Comparison of ENCODE assay signal across 1 cellular context in the genomic region with DNA sequence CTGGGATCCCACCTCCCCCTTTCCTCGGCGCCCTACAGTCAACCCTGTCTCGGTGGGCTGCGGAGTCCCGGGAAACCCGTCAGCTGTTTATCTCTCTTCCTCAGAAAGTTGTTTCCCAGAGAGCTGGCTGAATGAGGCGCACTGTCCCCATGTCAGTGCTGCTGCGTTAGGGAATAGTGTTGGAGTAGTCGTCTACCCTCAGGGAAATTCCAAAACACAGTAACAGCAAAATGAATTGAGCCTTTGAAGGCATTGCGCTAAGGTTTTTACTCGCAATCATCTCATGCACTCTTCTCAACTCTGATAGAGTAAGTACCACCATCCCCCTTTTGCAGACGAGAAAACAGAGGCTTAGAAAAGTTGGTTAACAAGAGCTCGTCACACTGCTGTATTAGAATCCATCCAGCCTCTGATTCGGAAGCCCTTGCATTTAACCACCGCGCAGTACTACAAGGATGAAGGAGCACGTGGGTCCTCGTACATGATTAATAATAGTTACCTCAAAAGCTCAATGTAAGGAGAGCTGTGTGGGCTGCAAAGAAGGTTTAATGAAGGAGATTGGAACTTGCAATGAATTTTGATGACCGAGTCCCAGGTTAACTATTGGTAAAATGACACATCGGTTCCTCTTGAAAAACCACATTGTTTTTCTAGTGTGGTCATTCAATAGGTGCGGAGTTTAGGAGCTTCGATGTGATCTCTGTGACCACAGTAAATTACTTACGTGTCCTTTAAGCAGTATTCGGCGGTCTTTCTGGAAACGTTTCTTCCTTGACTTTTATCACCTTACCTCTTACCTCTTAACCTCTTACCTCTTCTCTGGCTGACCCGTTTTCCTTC.
TF ChIP-seq lines count a peak whose summit lies in the region.

No MANE protein-coding gene starts in this region.

TF ChIP-seq in K562, 482 proteins besides CTCF, POLR2A, EP300 and RAD21 (continued from another document):
- TF ChIP-seq ETV6 (IDR thresholded peaks at IDR 0.05; ENCODE audit: borderline replicate concordance in 1 of 2, low read depth in 2 of 2, low read length in 1 of 2) (no peak), ETV6 (CRISPR knock-in tag; IDR thresholded peaks at IDR 0.05; ENCODE audit: borderline replicate concordance) (no peak), DMBX1 (CRISPR knock-in tag; IDR thresholded peaks at IDR 0.05; ENCODE audit: borderline replicate concordance) (no peak), KDM1A (IDR thresholded peaks at IDR 0.05) (peak in 1 of 2 experiments; percentile 58; a peak in 3 of 4 replicates), HLTF (IDR thresholded peaks at IDR 0.05) (no peak), ZFP1 (CRISPR knock-in tag; IDR thresholded peaks at IDR 0.05) (no peak), ZNF408 (CRISPR knock-in tag; IDR thresholded peaks at IDR 0.05; ENCODE audit: low read depth) (no peak), PTBP1 (IDR thresholded peaks at IDR 0.05; ENCODE audit: low read depth, low read length) (no peak), ZNF561 (CRISPR knock-in tag; conservative IDR thresholded peaks at IDR 0.05) (no peak), FOXA3 (CRISPR knock-in tag; conservative IDR thresholded peaks at IDR 0.05 in 1 of 2, IDR thresholded peaks at IDR 0.05 in 1 of 2) (0 out of 4 replicates have a peak, but pooled peaks of 1 of the 2 experiments have one; percentile 16), FIP1L1 (IDR thresholded peaks at IDR 0.05; ENCODE audit: low read depth, low read length, poor library complexity, severe bottlenecking) (no peak), RBFOX2 (IDR thresholded peaks at IDR 0.05; ENCODE audit: low read depth, low read length) (no peak), JUND (IDR thresholded peaks at IDR 0.05; ENCODE audit: borderline replicate concordance, low read depth, low read length) (no peak), JUND (tag; IDR thresholded peaks at IDR 0.05; ENCODE audit: borderline replicate concordance, low read depth, low read length) (0 out of 3 replicates have a peak, but pooled peaks have one; percentile 26), NRF1 (conservative IDR thresholded peaks at IDR 0.05 in 1 of 2, IDR thresholded peaks at IDR 0.05 in 1 of 2) (no peak), ZBTB1 (CRISPR knock-in tag; IDR thresholded peaks at IDR 0.05; ENCODE audit: borderline replicate concordance, low read depth) (no peak), RBM22 (IDR thresholded peaks at IDR 0.05; ENCODE audit: low read depth, low read length, poor library complexity, severe bottlenecking) (no peak), PTRF (tag; IDR thresholded peaks at IDR 0.05) (no peak), ETV1 (tag; conservative IDR thresholded peaks at IDR 0.05; ENCODE audit: low read depth) (no peak), PYGO2 (tag; IDR thresholded peaks at IDR 0.05) (no peak), HDAC6 (IDR thresholded peaks at IDR 0.05; ENCODE audit: low read depth, low read length) (no peak), ZNF174 (CRISPR knock-in tag; IDR thresholded peaks at IDR 0.05) (no peak), ZNF133 (CRISPR knock-in tag; IDR thresholded peaks at IDR 0.05) (no peak), ESRRB (CRISPR knock-in tag; IDR thresholded peaks at IDR 0.05; ENCODE audit: borderline replicate concordance) (no peak), ZNF134 (CRISPR knock-in tag; conservative IDR thresholded peaks at IDR 0.05) (no peak), SMARCC2 (IDR thresholded peaks at IDR 0.05; ENCODE audit: low read depth) (peak; percentile 11; the same call in 1 of the 2 replicates), ZNF3 (CRISPR knock-in tag; IDR thresholded peaks at IDR 0.05) (no peak)
- TF ChIP-seq, protein P1, sequence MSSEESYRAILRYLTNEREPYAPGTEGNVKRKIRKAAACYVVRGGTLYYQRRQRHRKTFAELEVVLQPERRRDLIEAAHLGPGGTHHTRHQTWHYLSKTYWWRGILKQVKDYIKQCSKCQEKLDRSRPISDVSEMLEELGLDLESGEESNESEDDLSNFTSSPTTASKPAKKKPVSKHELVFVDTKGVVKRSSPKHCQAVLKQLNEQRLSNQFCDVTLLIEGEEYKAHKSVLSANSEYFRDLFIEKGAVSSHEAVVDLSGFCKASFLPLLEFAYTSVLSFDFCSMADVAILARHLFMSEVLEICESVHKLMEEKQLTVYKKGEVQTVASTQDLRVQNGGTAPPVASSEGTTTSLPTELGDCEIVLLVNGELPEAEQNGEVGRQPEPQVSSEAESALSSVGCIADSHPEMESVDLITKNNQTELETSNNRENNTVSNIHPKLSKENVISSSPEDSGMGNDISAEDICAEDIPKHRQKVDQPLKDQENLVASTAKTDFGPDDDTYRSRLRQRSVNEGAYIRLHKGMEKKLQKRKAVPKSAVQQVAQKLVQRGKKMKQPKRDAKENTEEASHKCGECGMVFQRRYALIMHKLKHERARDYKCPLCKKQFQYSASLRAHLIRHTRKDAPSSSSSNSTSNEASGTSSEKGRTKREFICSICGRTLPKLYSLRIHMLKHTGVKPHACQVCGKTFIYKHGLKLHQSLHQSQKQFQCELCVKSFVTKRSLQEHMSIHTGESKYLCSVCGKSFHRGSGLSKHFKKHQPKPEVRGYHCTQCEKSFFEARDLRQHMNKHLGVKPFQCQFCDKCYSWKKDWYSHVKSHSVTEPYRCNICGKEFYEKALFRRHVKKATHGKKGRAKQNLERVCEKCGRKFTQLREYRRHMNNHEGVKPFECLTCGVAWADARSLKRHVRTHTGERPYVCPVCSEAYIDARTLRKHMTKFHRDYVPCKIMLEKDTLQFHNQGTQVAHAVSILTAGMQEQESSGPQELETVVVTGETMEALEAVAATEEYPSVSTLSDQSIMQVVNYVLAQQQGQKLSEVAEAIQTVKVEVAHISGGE (CRISPR knock-in tag; IDR thresholded peaks at IDR 0.05), result no peak
- TF ChIP-seq, protein P2, sequence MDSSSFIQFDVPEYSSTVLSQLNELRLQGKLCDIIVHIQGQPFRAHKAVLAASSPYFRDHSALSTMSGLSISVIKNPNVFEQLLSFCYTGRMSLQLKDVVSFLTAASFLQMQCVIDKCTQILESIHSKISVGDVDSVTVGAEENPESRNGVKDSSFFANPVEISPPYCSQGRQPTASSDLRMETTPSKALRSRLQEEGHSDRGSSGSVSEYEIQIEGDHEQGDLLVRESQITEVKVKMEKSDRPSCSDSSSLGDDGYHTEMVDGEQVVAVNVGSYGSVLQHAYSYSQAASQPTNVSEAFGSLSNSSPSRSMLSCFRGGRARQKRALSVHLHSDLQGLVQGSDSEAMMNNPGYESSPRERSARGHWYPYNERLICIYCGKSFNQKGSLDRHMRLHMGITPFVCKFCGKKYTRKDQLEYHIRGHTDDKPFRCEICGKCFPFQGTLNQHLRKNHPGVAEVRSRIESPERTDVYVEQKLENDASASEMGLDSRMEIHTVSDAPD (CRISPR knock-in tag; IDR thresholded peaks at IDR 0.05), result no peak
- TF ChIP-seq, protein P3, sequence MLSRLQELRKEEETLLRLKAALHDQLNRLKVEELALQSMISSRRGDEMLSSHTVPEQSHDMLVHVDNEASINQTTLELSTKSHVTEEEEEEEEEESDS (CRISPR knock-in tag; IDR thresholded peaks at IDR 0.05), result no peak
- TF ChIP-seq, protein P4, sequence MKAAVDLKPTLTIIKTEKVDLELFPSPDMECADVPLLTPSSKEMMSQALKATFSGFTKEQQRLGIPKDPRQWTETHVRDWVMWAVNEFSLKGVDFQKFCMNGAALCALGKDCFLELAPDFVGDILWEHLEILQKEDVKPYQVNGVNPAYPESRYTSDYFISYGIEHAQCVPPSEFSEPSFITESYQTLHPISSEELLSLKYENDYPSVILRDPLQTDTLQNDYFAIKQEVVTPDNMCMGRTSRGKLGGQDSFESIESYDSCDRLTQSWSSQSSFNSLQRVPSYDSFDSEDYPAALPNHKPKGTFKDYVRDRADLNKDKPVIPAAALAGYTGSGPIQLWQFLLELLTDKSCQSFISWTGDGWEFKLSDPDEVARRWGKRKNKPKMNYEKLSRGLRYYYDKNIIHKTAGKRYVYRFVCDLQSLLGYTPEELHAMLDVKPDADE (conservative IDR thresholded peaks at IDR 0.05; ENCODE audit: control insufficient read depth, low read depth, low read length), result no peak
- TF ChIP-seq, protein P5, sequence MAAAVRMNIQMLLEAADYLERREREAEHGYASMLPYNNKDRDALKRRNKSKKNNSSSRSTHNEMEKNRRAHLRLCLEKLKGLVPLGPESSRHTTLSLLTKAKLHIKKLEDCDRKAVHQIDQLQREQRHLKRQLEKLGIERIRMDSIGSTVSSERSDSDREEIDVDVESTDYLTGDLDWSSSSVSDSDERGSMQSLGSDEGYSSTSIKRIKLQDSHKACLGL (CRISPR knock-in tag; IDR thresholded peaks at IDR 0.05; ENCODE audit: borderline replicate concordance, poor library complexity, severe bottlenecking), result no peak
- TF ChIP-seq, protein P6, sequence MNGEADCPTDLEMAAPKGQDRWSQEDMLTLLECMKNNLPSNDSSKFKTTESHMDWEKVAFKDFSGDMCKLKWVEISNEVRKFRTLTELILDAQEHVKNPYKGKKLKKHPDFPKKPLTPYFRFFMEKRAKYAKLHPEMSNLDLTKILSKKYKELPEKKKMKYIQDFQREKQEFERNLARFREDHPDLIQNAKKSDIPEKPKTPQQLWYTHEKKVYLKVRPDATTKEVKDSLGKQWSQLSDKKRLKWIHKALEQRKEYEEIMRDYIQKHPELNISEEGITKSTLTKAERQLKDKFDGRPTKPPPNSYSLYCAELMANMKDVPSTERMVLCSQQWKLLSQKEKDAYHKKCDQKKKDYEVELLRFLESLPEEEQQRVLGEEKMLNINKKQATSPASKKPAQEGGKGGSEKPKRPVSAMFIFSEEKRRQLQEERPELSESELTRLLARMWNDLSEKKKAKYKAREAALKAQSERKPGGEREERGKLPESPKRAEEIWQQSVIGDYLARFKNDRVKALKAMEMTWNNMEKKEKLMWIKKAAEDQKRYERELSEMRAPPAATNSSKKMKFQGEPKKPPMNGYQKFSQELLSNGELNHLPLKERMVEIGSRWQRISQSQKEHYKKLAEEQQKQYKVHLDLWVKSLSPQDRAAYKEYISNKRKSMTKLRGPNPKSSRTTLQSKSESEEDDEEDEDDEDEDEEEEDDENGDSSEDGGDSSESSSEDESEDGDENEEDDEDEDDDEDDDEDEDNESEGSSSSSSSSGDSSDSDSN (IDR thresholded peaks at IDR 0.05; ENCODE audit: borderline replicate concordance in 1 of 2, low read depth in 2 of 2, low read length in 2 of 2), result no peak
- TF ChIP-seq, protein P7, sequence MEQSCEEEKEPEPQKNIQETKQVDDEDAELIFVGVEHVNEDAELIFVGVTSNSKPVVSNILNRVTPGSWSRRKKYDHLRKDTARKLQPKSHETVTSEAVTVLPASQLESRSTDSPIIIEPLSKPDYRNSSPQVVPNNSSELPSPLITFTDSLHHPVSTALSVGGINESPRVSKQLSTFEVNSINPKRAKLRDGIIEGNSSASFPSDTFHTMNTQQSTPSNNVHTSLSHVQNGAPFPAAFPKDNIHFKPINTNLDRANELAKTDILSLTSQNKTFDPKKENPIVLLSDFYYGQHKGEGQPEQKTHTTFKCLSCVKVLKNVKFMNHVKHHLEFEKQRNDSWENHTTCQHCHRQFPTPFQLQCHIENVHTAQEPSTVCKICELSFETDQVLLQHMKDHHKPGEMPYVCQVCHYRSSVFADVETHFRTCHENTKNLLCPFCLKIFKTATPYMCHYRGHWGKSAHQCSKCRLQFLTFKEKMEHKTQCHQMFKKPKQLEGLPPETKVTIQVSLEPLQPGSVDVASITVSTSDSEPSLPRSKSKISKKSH (CRISPR knock-in tag; IDR thresholded peaks at IDR 0.05), result no peak
